In genomic region chr20:50848846-50849673, GRCh38 we compare ENCODE assay signal across 9 cellular contexts. TPM values are rescaled to one million over a fixed set of nuclear protein-coding genes. Genes with fewer than 3 reads are reported as not detected.
A peak's percentile ranks its signal among the peaks of the same experiment; 100 is the strongest.
DNase-seq lines count a peak whose midpoint lies in the region; ATAC-seq, FAIRE-seq and TF ChIP-seq lines count a peak whose summit lies in the region.
"Had no signal": no experiment of that assay in that cellular context is flagged by ENCODE, and none has a peak within 500 bp of the region (broad histone marks: within the 10 kb centered on the region; RNA-seq: fewer than 3 reads in every experiment).

No MANE protein-coding gene starts in this region.

- TF ChIP-seq EP300 in ovary (IDR thresholded peaks at IDR 0.05), result no peak

- no peak for FAIRE-seq in H54 (lab: Jason Lieb, UNC)

- TF ChIP-seq CTCF in GM12865 (IDR thresholded peaks at IDR 0.05; ENCODE audit: insufficient read depth, low read depth, low read length, missing control alignments) (no peak), LNCaP clone FGC (IDR thresholded peaks at IDR 0.05; ENCODE audit: control insufficient read depth, extremely low read depth, insufficient read depth) (no peak), choroid plexus epithelial cell (conservative IDR thresholded peaks at IDR 0.05; ENCODE audit: low read depth, low read length) (no peak), ovary (IDR thresholded peaks at IDR 0.05) (no peak), brain microvascular endothelial cell (IDR thresholded peaks at IDR 0.05; ENCODE audit: low read depth, low read length, missing control alignments) (no peak)

- in situ Hi-C loops in brain microvascular endothelial cell (cut with HindIII; ENCODE audit: low pct_ligation_motif_present, low sequenced_read_pairs), result no loop called here

- H3K9me3 ChIP-seq in ovary, result no peaks in the 10 kb centered on the region

- H3K27me3 ChIP-seq in ovary, result no peaks in the 10 kb centered on the region
- no peaks in the 10 kb centered on the region for H3K27me3 ChIP-seq in brain microvascular endothelial cell (replicated peaks)

- DNase-seq in GM12865 (ENCODE audit: low read depth), result peak; percentile 83
- DNase-seq in LNCaP clone FGC (ENCODE audit: low read depth), result peak; percentile 45
- peak; percentile 13 for DNase-seq in choroid plexus epithelial cell (ENCODE audit: low read depth)
- DNase-seq in ovary, result peak in 2 of 5 donors; percentile 39 to 51
- DNase-seq in natural killer cell treated with Interleukin-12 subunit alpha and Interleukin-12 subunit beta and Interleukin-15 and Interleukin-18, amount 100 ng/mL, for 72 hours (ENCODE audit: low spot score), result no peak
- no peak for DNase-seq in H54 (ENCODE audit: insufficient read length, low spot score)
- no peak for DNase-seq in brain microvascular endothelial cell
- no peak for DNase-seq in amniotic stem cell (lab: John Stamatoyannopoulos, UW)
- DNase-seq: activated gamma-delta T cell had no signal

- intact Hi-C loops in ovary (cut with DNase I), result no loop called here

- H3K4me1 Mint-ChIP-seq in natural killer cell treated with Interleukin-12 subunit alpha and Interleukin-12 subunit beta and Interleukin-15 and Interleukin-18, amount 100 ng/mL, for 72 hours (ENCODE audit: low read depth in 2 of 2), result peaks cover 4 to 6% of the 10 kb centered on the region in 2 donors

- H3K27ac ChIP-seq in ovary (no peak overlapping the region), brain microvascular endothelial cell (no peak overlapping the region)

- no peaks in the 10 kb centered on the region for H3K27me3 Mint-ChIP-seq in natural killer cell treated with Interleukin-12 subunit alpha and Interleukin-12 subunit beta and Interleukin-15 and Interleukin-18, amount 100 ng/mL, for 72 hours

- H3K36me3 ChIP-seq in ovary (no peaks in the 10 kb centered on the region), brain microvascular endothelial cell (replicated peaks) (no peaks in the 10 kb centered on the region)

- no peak overlapping the region for H3K27ac Mint-ChIP-seq in natural killer cell treated with Interleukin-12 subunit alpha and Interleukin-12 subunit beta and Interleukin-15 and Interleukin-18, amount 100 ng/mL, for 72 hours

- no peaks in the 10 kb centered on the region for H3K36me3 Mint-ChIP-seq in natural killer cell treated with Interleukin-12 subunit alpha and Interleukin-12 subunit beta and Interleukin-15 and Interleukin-18, amount 100 ng/mL, for 72 hours

- peaks cover 14% of the 10 kb centered on the region for H3K4me1 ChIP-seq in ovary (ENCODE audit: insufficient read depth)

- no peak for ATAC-seq in natural killer cell treated with Interleukin-12 subunit alpha and Interleukin-12 subunit beta and Interleukin-15 and Interleukin-18, amount 100 ng/mL, for 72 hours

- no peak overlapping the region for H3K4me3 Mint-ChIP-seq in natural killer cell treated with Interleukin-12 subunit alpha and Interleukin-12 subunit beta and Interleukin-15 and Interleukin-18, amount 100 ng/mL, for 72 hours

- TF ChIP-seq POLR2A in ovary (IDR thresholded peaks at IDR 0.05) (no peak), H54 (IDR thresholded peaks at IDR 0.05; ENCODE audit: low read depth, low read length) (no peak)

- no peaks in the 10 kb centered on the region for H3K9me3 Mint-ChIP-seq in natural killer cell treated with Interleukin-12 subunit alpha and Interleukin-12 subunit beta and Interleukin-15 and Interleukin-18, amount 100 ng/mL, for 72 hours

- WGBS in ovary, 3 donors, result 22 to 27% (median 22%) methylated on average over 18 of the region's 18 CpGs

- H3K4me3 ChIP-seq in GM12865 (ENCODE audit: low read depth, low read length) (no peak overlapping the region), LNCaP clone FGC (ENCODE audit: low read depth, low read length) (0 out of 2 replicates have a peak overlapping the region, but pooled peaks have one; percentile 15), choroid plexus epithelial cell (ENCODE audit: low read depth, low read length) (peak overlapping the region; percentile 16), ovary (peak overlapping the region; percentile 11), brain microvascular endothelial cell (ENCODE audit: low read depth, low read length) (no peak overlapping the region)

RNA-seq across cellular contexts. Expression of gene BCAS4, which starts 54.2 kb away (rescaled TPM):
- 1 to 10 TPM; 2.0 to 9.1 (median 3.3) TPM for total RNA-seq in ovary
- polyA plus RNA-seq in ovary, result 1 to 10 TPM; 2.6 to 2.7 TPM
- total RNA-seq in natural killer cell treated with Interleukin-12 subunit alpha and Interleukin-12 subunit beta and Interleukin-15 and Interleukin-18, amount 100 ng/mL, for 72 hours, result 10 to 100 TPM in 1 of 2 donors, 1 to 10 TPM in 1; 6.7 to 15.0 TPM

Comparison
In these comparisons a context has a peak if more than half of its experiments do, and no peak if none do; other contexts are left out.
1. DNase-seq: peak in GM12865 (single experiment), LNCaP clone FGC (single experiment) and choroid plexus epithelial cell (single experiment); none in natural killer cell treated with Interleukin-12 subunit alpha and Interleukin-12 subunit beta and Interleukin-15 and Interleukin-18, amount 100 ng/mL, for 72 hours (single experiment), H54 (single experiment), brain microvascular endothelial cell (single experiment) and amniotic stem cell (single experiment).
2. H3K4me3 ChIP-seq: peak in LNCaP clone FGC (single experiment), choroid plexus epithelial cell (single experiment) and ovary (single experiment); none in GM12865 (single experiment) and brain microvascular endothelial cell (single experiment).